Comparison of ENCODE assay signal across 14 cellular contexts in the genomic region with DNA sequence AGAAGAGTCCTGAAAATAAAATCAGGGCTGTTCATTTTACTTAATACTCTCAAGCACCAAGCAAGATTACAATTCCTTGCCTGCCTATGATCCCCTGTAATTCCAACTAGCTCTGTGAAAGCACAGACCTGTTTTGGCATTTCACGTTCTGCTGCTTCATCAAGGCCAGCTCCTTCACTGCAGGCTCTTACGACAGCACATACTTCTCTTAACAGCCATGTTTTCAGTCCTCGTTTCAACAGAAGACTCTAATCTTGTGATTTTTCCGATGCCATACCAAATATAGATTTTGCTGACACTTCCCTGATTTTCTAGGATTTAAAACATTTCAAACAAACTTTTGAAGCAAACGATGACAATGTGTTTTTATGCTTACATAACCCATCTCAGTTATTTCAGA.
A peak's percentile ranks its signal among the peaks of the same experiment; 100 is the strongest.
DNase-seq lines count a peak whose midpoint lies in the region; ATAC-seq and TF ChIP-seq lines count a peak whose summit lies in the region.
"Had no signal": no experiment of that assay in that cellular context is flagged by ENCODE, and none has a peak within 500 bp of the region (broad histone marks: within the 10 kb centered on the region; RNA-seq: fewer than 3 reads in every experiment).

No MANE protein-coding gene starts in this region.

- H3K27ac ChIP-seq in fibroblast of lung (ENCODE audit: insufficient read depth, low read length) (peak overlapping the region; percentile 20), mesodermal cell (ENCODE audit: low read depth, low read length, severe bottlenecking) (peak overlapping the region; percentile 77), stomach smooth muscle (ENCODE audit: low read length) (peak overlapping the region; percentile 1)

- no peaks in the 10 kb centered on the region for H3K9me3 ChIP-seq in fibroblast of lung (ENCODE audit: control insufficient read depth, insufficient read depth, low read depth, low read length)
- no peaks in the 10 kb centered on the region for H3K9me3 ChIP-seq in mesodermal cell (ENCODE audit: control insufficient read depth, low read length)
- no peaks in the 10 kb centered on the region for H3K9me3 ChIP-seq in stomach smooth muscle (ENCODE audit: control insufficient read depth in 2 of 2, low read length in 2 of 2)

- no peak for ATAC-seq in esophagus mucosa
- ATAC-seq: natural killer cell had no signal

- no peaks in the 10 kb centered on the region for H3K9me3 Mint-ChIP-seq in glutamatergic neuron (ENCODE audit: unreplicated experiment)
- H3K9me3 Mint-ChIP-seq: central memory CD8-positive, alpha-beta T cell; natural killer cell had no signal

- H3K4me1 ChIP-seq in fibroblast of lung (ENCODE audit: control insufficient read depth, extremely low read depth, insufficient read depth, low read length) = peaks cover 4% of the 10 kb centered on the region
- peaks cover 14% of the 10 kb centered on the region for H3K4me1 ChIP-seq in mesodermal cell (ENCODE audit: control insufficient read depth, insufficient read depth, low read length, poor library complexity, severe bottlenecking)
- H3K4me1 ChIP-seq in stomach smooth muscle (ENCODE audit: control insufficient read depth, insufficient read depth, low read length) = no peaks in the 10 kb centered on the region

- H3K27ac Mint-ChIP-seq in glutamatergic neuron (ENCODE audit: unreplicated experiment) = no peak overlapping the region
- H3K27ac Mint-ChIP-seq: CD8-positive, alpha-beta memory T cell; natural killer cell had no signal

- H3K4me2 ChIP-seq in fibroblast of lung (ENCODE audit: extremely low read depth, insufficient read depth, low read length) = peak overlapping the region; percentile 41

- no peak overlapping the region for H3K4me3 Mint-ChIP-seq in glutamatergic neuron (ENCODE audit: unreplicated experiment)
- H3K4me3 Mint-ChIP-seq: CD8-positive, alpha-beta memory T cell; central memory CD8-positive, alpha-beta T cell; natural killer cell had no signal

- no peaks in the 10 kb centered on the region for H3K36me3 Mint-ChIP-seq in glutamatergic neuron (ENCODE audit: unreplicated experiment)
- H3K36me3 Mint-ChIP-seq: natural killer cell had no signal

- in situ Hi-C loops in SK-MEL-5 (cut with HindIII; ENCODE audit: low pct_unique_long_range_greater_than_20kb, low sequenced_read_pairs) = no loop called here

- H3K4me3 ChIP-seq in fibroblast of lung (replicated peaks in 1 of 4; ENCODE audit: control extremely low read depth in 1 of 4, insufficient read depth in 1 of 4, low read depth in 3 of 4, low read length in 4 of 4) = no peak overlapping the region
- no peak overlapping the region for H3K4me3 ChIP-seq in mesodermal cell (ENCODE audit: extremely low read depth, insufficient read depth, low read length, poor library complexity, severe bottlenecking)
- H3K4me3 ChIP-seq in stomach smooth muscle (ENCODE audit: low read length in 2 of 2) = no peak overlapping the region

- H4K20me1 ChIP-seq in fibroblast of lung (ENCODE audit: control insufficient read depth, extremely low read depth, insufficient read depth, low read length) = no peaks in the 10 kb centered on the region

- peak; percentile 44 for DNase-seq in SK-MEL-5 (ENCODE audit: low read depth, low spot score)
- peak in 1 of 2 donors; percentile 50 for DNase-seq in fibroblast of lung (ENCODE audit: low read depth in 2 of 2)
- no peak for DNase-seq in LoVo (ENCODE audit: low spot score)
- DNase-seq in GF-D8 (lab: John Stamatoyannopoulos, UW) = no peak
- DNase-seq in glutamatergic neuron = no peak
- DNase-seq: activated T-cell treated with anti-CD3 and anti-CD28 coated beads, Interleukin-2, amount 50 U/mL, for 1 hour; CD8-positive, alpha-beta memory T cell; Kasumi-1; natural killer cell; stimulated activated CD4-positive, alpha-beta T cell treated with anti-CD3 and anti-CD28 coated beads, Interleukin-4, amount 100 ng/mL, for 24 hours had no signal

- no peaks in the 10 kb centered on the region for H3K27me3 Mint-ChIP-seq in glutamatergic neuron (ENCODE audit: unreplicated experiment)

- H3K4me1 Mint-ChIP-seq in glutamatergic neuron (ENCODE audit: low read depth, unreplicated experiment) = no peaks in the 10 kb centered on the region
- H3K4me1 Mint-ChIP-seq: CD8-positive, alpha-beta memory T cell; central memory CD8-positive, alpha-beta T cell; natural killer cell had no signal

- no peaks in the 10 kb centered on the region for H3K27me3 ChIP-seq in fibroblast of lung (ENCODE audit: control insufficient read depth, insufficient read depth, low read length)
- no peaks in the 10 kb centered on the region for H3K27me3 ChIP-seq in stomach smooth muscle (ENCODE audit: control insufficient read depth in 1 of 2, insufficient read depth in 2 of 2, low read length in 2 of 2)

- TF ChIP-seq CTCF in fibroblast of lung (conservative IDR thresholded peaks at IDR 0.05 in 1 of 2, IDR thresholded peaks at IDR 0.05 in 1 of 2; ENCODE audit: low read depth in 1 of 2, low read length in 2 of 2) = no peak
- no peak for TF ChIP-seq CTCF in glutamatergic neuron (IDR thresholded peaks at IDR 0.05; ENCODE audit: partially characterized antibody, unreplicated experiment)

- H3K9ac ChIP-seq in fibroblast of lung (ENCODE audit: insufficient read depth, low read length) (no peak overlapping the region), stomach smooth muscle (ENCODE audit: low read length in 2 of 2) (peak overlapping the region in 1 of 2 donors; percentile 1)

- 56 to 73% methylated on average over 4 of the region's 5 CpGs for WGBS in mesodermal cell (ENCODE audit: insufficient coverage in 2 of 2), 2 experiments

- H3K79me2 ChIP-seq in fibroblast of lung (ENCODE audit: control insufficient read depth, insufficient read depth, low read length) = no peaks in the 10 kb centered on the region

- H3K36me3 ChIP-seq in fibroblast of lung (ENCODE audit: control insufficient read depth, insufficient read depth, low read length) (no peaks in the 10 kb centered on the region), mesodermal cell (ENCODE audit: control insufficient read depth, insufficient read depth, low read length) (no peaks in the 10 kb centered on the region), stomach smooth muscle (ENCODE audit: control insufficient read depth in 2 of 2, insufficient read depth in 2 of 2, low read length in 2 of 2) (no peaks in the 10 kb centered on the region)

- peak overlapping the region; percentile 88 for H2AFZ ChIP-seq in fibroblast of lung (ENCODE audit: low read length)

Comparison
In these comparisons a context has a peak if more than half of its experiments do, and no peak if none do; other contexts are left out.
1. H3K27ac ChIP-seq: peak in every context shown above with its lines; median percentile 77 in mesodermal cell; 20 in fibroblast of lung; 1 in stomach smooth muscle.